ENCODE assay signal across 16 cellular contexts in genomic region chr4:112552668-112553067, GRCh38. TPM values are rescaled to one million over a fixed set of nuclear protein-coding genes. Genes with fewer than 3 reads are reported as not detected.
DNase-seq lines count a peak whose midpoint lies in the region; ATAC-seq, FAIRE-seq and TF ChIP-seq lines count a peak whose summit lies in the region.
"Had no signal": no experiment of that assay in that cellular context is flagged by ENCODE, and none has a peak within 500 bp of the region (broad histone marks: within the 10 kb centered on the region; RNA-seq: fewer than 3 reads in every experiment).

No MANE protein-coding gene starts in this region.

- H3K79me2 ChIP-seq in mammary epithelial cell (ENCODE audit: insufficient read depth, low read length): no peaks in the 10 kb centered on the region

- H3K4me1 Mint-ChIP-seq in WTC11: 0 out of 2 replicates have a peak, but pooled peaks cover 3% of the 10 kb centered on the region
- H3K4me1 Mint-ChIP-seq: CD4-positive, CD25-positive, alpha-beta regulatory T cell; naive B cell had no signal

- H3K36me3 ChIP-seq in mammary epithelial cell (ENCODE audit: insufficient read depth, low read length): no peaks in the 10 kb centered on the region
- no peaks in the 10 kb centered on the region for H3K36me3 ChIP-seq in left lung

- H3K4me3 ChIP-seq in mammary epithelial cell (replicated peaks in 1 of 3; ENCODE audit: insufficient read depth in 1 of 3, low read depth in 2 of 3, low read length in 3 of 3) (no peak overlapping the region), left lung (no peak overlapping the region)

- POLR2A ChIA-PET in WTC11 (lab: Charles Lee): no interaction called here

- no peak overlapping the region for H3K4me2 ChIP-seq in mammary epithelial cell (ENCODE audit: insufficient read depth, low read depth, low read length)

- no peaks in the 10 kb centered on the region for H3K9me3 Mint-ChIP-seq in WTC11
- H3K9me3 Mint-ChIP-seq: CD4-positive, CD25-positive, alpha-beta regulatory T cell had no signal

- DNase-seq in AG20443 (ENCODE audit: low spot score) (peak; percentile 67), HTR-8/SVneo (ENCODE audit: insufficient read length, low spot score) (peak; percentile 6), mammary epithelial cell (peak; percentile 60), left lung (no peak), activated gamma-delta T cell treated with Interleukin-2 at 50 U/mL for 16 hours (no peak), WTC11 (ENCODE audit: low spot score) (no peak), SHP77 (lab: John Stamatoyannopoulos, UW) (no peak)
- DNase-seq: activated gamma-delta T cell; CD4-positive, CD25-positive, alpha-beta regulatory T cell; foreskin melanocyte; kidney; naive B cell; stimulated activated CD4-positive, alpha-beta T cell treated with anti-CD3 and anti-CD28 coated beads, Interleukin-4, amount 100 ng/mL, for 24 hours; stimulated activated naive CD4-positive, alpha-beta T cell had no signal

- intact Hi-C loops in mammary epithelial cell (cut with micrococcal nuclease): no loop called here
- intact Hi-C loops in left lung (cut with DNase I): no loop called here

- no peak overlapping the region for H3K4me3 Mint-ChIP-seq in WTC11
- H3K4me3 Mint-ChIP-seq: CD4-positive, CD25-positive, alpha-beta regulatory T cell; naive B cell had no signal

- no TSS peak for BruUV-seq in mammary epithelial cell (replicated peaks; lab: Mats Ljungman, UMichigan)

- TF ChIP-seq CTCF in mammary epithelial cell (conservative IDR thresholded peaks at IDR 0.05 in 1 of 2, IDR thresholded peaks at IDR 0.05 in 1 of 2; ENCODE audit: extremely low read depth in 1 of 2, insufficient read depth in 1 of 2, low read depth in 1 of 2, low read length in 2 of 2) (no peak), left lung (IDR thresholded peaks at IDR 0.05) (no peak), WTC11 (IDR thresholded peaks at IDR 0.05) (no peak)

- H3K27ac ChIP-seq in mammary epithelial cell (ENCODE audit: insufficient read depth, low read depth, low read length) (peak overlapping the region; percentile 35), left lung (no peak overlapping the region)

- no peak overlapping the region for H2AFZ ChIP-seq in mammary epithelial cell (ENCODE audit: low read depth, low read length)

- H3K9ac ChIP-seq in mammary epithelial cell (ENCODE audit: insufficient read depth, low read length): no peak overlapping the region

- H3K27me3 ChIP-seq in mammary epithelial cell (ENCODE audit: insufficient read depth, low read length) (no peaks in the 10 kb centered on the region), left lung (no peaks in the 10 kb centered on the region)

- no peaks in the 10 kb centered on the region for H4K20me1 ChIP-seq in mammary epithelial cell (ENCODE audit: insufficient read depth, low read length)

- H3K9me3 ChIP-seq in mammary epithelial cell (replicated peaks; ENCODE audit: insufficient read depth, low read length): no peaks in the 10 kb centered on the region
- H3K9me3 ChIP-seq in left lung: no peaks in the 10 kb centered on the region

- H3K27me3 Mint-ChIP-seq in WTC11 (ENCODE audit: low read depth): no peaks in the 10 kb centered on the region
- H3K27me3 Mint-ChIP-seq: CD4-positive, CD25-positive, alpha-beta regulatory T cell; naive B cell had no signal

- dilution Hi-C loops in mammary epithelial cell (cut with HindIII; ENCODE audit: low sequenced_read_pairs): no loop called here

- H3K27ac Mint-ChIP-seq in WTC11: no peak overlapping the region
- H3K27ac Mint-ChIP-seq: CD4-positive, CD25-positive, alpha-beta regulatory T cell; naive B cell had no signal

- in situ Hi-C loops in mammary epithelial cell (cut with MboI; ENCODE audit: low sequenced_read_pairs in 2 of 2): no loop called here

- ATAC-seq in left lung (peak; percentile 37), WTC11 (no peak), HG03097 (IDR thresholded peaks at IDR 0.05; ENCODE audit: low FRiP score, unreplicated experiment) (no peak)

- peaks cover 10% of the 10 kb centered on the region for H3K36me3 Mint-ChIP-seq in WTC11
- H3K36me3 Mint-ChIP-seq: naive B cell had no signal

- peak; percentile 38 for FAIRE-seq in HTR-8/SVneo (lab: Jason Lieb, UNC)
- FAIRE-seq: kidney had no signal

- WGBS in mammary epithelial cell (ENCODE audit: low coverage, missing lambda C conversion rate): 68% methylated on average over 2 of the region's 2 CpGs

- CTCF ChIA-PET in mammary epithelial cell (lab: Charles Lee; ENCODE audit: low non-redundant PET): no interaction called here
- CTCF ChIA-PET in WTC11 (lab: Charles Lee): interaction anchor here (0.5 to 0.9 kb wide), 2 partner anchors 11 to 52 kb away, joined by 3 to 4 read pairs; no protein-coding TSS in a partner anchor

- peaks cover 16% of the 10 kb centered on the region for H3K4me1 ChIP-seq in mammary epithelial cell (ENCODE audit: insufficient read depth, low read length)
- no peaks in the 10 kb centered on the region for H3K4me1 ChIP-seq in left lung

TF ChIP-seq in WTC11, 78 proteins besides CTCF, POLR2A, EP300 and RAD21:
- TF ChIP-seq PRRX2 (CRISPR knock-in tag; IDR thresholded peaks at IDR 0.05): no peak

RNA-seq across cellular contexts. Expression of gene NEUROG2, which starts 36.7 kb away (rescaled TPM):
- total RNA-seq in mammary epithelial cell (not detected), left lung (not detected), WTC11 (2021) (0.09 TPM in 2 of 3 replicates, not detected in the other)
- polyA plus RNA-seq in mammary epithelial cell: not detected
- not detected for polyA minus RNA-seq in mammary epithelial cell
- total RNA-seq: CD4-positive, CD25-positive, alpha-beta regulatory T cell; kidney; NCI-H460 had no signal
- polyA plus RNA-seq: CD4-positive, CD25-positive, alpha-beta regulatory T cell had no signal

Comparison
In these comparisons a context has a peak if more than half of its experiments do, and no peak if none do; other contexts are left out.
1. DNase-seq: peak in AG20443 (single experiment), HTR-8/SVneo (single experiment) and mammary epithelial cell (single experiment); none in left lung (0 of 2), activated gamma-delta T cell treated with Interleukin-2 at 50 U/mL for 16 hours (single experiment), WTC11 (single experiment) and SHP77 (0 of 2).